1 cellular context compared by ENCODE assay signal in the genomic region with DNA sequence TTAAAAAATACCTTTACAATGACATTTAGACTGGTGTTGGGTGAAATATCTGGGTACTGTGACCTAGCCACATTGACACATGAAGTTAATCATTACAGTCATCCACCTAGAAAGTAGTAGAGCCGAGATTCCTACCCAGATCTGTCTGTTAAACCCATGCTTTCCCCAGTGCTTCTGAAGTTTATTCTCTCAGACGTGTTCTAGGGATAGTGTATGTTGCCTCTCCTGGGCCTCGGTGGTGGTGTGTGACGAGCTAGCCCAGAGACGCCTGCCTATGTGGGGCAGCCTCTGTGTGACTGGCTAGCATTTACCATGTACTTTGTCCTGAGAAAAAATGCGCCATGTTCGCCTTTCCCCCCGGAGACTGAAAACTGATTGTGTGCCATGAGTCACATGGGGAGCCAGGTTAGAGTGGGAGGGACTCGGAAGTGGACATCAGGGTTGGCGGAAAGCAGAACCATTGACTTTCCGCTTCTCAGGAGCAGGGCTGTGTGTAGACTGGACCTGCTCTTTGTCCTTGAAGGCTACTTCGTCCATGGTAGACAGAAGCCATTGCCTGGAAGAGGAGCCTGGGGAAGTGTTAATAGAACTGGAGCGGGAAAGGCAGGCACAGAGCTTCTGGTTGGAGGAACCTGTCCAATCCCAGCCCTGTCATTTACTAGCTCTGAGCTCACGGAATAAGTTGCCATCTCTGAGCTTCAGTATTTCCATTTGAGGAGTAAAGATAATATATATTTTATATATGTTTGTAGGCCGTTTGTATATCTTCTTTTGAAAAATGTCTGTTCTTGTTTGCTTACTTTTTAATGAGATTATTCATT.
A peak's percentile ranks its signal among the peaks of the same experiment; 100 is the strongest.
TF ChIP-seq lines count a peak whose summit lies in the region.

No MANE protein-coding gene starts in this region.

TF ChIP-seq in HepG2, 621 proteins besides CTCF, POLR2A, EP300 and RAD21 (continued from another document and continues in another):
- TF ChIP-seq, protein P1, sequence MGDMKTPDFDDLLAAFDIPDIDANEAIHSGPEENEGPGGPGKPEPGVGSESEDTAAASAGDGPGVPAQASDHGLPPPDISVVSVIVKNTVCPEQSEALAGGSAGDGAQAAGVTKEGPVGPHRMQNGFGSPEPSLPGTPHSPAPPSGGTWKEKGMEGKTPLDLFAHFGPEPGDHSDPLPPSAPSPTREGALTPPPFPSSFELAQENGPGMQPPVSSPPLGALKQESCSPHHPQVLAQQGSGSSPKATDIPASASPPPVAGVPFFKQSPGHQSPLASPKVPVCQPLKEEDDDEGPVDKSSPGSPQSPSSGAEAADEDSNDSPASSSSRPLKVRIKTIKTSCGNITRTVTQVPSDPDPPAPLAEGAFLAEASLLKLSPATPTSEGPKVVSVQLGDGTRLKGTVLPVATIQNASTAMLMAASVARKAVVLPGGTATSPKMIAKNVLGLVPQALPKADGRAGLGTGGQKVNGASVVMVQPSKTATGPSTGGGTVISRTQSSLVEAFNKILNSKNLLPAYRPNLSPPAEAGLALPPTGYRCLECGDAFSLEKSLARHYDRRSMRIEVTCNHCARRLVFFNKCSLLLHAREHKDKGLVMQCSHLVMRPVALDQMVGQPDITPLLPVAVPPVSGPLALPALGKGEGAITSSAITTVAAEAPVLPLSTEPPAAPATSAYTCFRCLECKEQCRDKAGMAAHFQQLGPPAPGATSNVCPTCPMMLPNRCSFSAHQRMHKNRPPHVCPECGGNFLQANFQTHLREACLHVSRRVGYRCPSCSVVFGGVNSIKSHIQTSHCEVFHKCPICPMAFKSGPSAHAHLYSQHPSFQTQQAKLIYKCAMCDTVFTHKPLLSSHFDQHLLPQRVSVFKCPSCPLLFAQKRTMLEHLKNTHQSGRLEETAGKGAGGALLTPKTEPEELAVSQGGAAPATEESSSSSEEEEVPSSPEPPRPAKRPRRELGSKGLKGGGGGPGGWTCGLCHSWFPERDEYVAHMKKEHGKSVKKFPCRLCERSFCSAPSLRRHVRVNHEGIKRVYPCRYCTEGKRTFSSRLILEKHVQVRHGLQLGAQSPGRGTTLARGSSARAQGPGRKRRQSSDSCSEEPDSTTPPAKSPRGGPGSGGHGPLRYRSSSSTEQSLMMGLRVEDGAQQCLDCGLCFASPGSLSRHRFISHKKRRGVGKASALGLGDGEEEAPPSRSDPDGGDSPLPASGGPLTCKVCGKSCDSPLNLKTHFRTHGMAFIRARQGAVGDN (CRISPR knock-in tag; IDR thresholded peaks at IDR 0.05) = peak; percentile 91
- TF ChIP-seq HHEX (CRISPR knock-in tag; IDR thresholded peaks at IDR 0.05) (peak; percentile 34; the same call in 1 of the 2 replicates), TAF1 (CRISPR knock-in tag; IDR thresholded peaks at IDR 0.05) (peak; percentile 89), ZNF800 (CRISPR knock-in tag; IDR thresholded peaks at IDR 0.05) (peak; percentile 79; the same call in 1 of the 2 replicates), HNRNPLL (IDR thresholded peaks at IDR 0.05; ENCODE audit: low read depth, low read length, poor library complexity, severe bottlenecking) (no peak), ONECUT2 (CRISPR knock-in tag; IDR thresholded peaks at IDR 0.05) (0 out of 2 replicates have a peak, but pooled peaks have one; percentile 14), ZNF574 (CRISPR knock-in tag; IDR thresholded peaks at IDR 0.05) (no peak; the same call in none of the 2 replicates), FOXK1 (CRISPR knock-in tag; IDR thresholded peaks at IDR 0.05; ENCODE audit: borderline replicate concordance, low read depth) (no peak; the same call in 1 of the 2 replicates), TCF7 (IDR thresholded peaks at IDR 0.05; ENCODE audit: low read depth) (0 out of 2 replicates have a peak, but pooled peaks have one; percentile 13), TRIM24 (CRISPR knock-in tag; IDR thresholded peaks at IDR 0.05) (no peak), RFXAP (CRISPR knock-in tag; IDR thresholded peaks at IDR 0.05; ENCODE audit: borderline replicate concordance) (peak; percentile 95), ZNF263 (CRISPR knock-in tag; IDR thresholded peaks at IDR 0.05) (peak; percentile 58; the same call in 1 of the 2 replicates), AKAP8 (CRISPR knock-in tag; IDR thresholded peaks at IDR 0.05) (0 out of 2 replicates have a peak, but pooled peaks have one; percentile 27), SAFB2 (CRISPR knock-in tag; IDR thresholded peaks at IDR 0.05; ENCODE audit: borderline replicate concordance, low read depth) (0 out of 2 replicates have a peak, but pooled peaks have one; percentile 57), MEF2D (CRISPR knock-in tag; IDR thresholded peaks at IDR 0.05) (0 out of 2 replicates have a peak, but pooled peaks have one; percentile 26), GATAD2A (CRISPR knock-in tag; IDR thresholded peaks at IDR 0.05) (peak; percentile 85), KLF15 (CRISPR knock-in tag; IDR thresholded peaks at IDR 0.05; ENCODE audit: borderline replicate concordance) (peak; percentile 22; the same call in 1 of the 2 replicates), HOXA5 (CRISPR knock-in tag; IDR thresholded peaks at IDR 0.05) (peak; percentile 18), ZNF510 (CRISPR knock-in tag; IDR thresholded peaks at IDR 0.05; ENCODE audit: low read depth) (peak; percentile 92; the same call in 1 of the 2 replicates), ZFP90 (CRISPR knock-in tag; IDR thresholded peaks at IDR 0.05; ENCODE audit: borderline replicate concordance) (peak; percentile 96), HES4 (CRISPR knock-in tag; IDR thresholded peaks at IDR 0.05; ENCODE audit: borderline replicate concordance) (peak; percentile 58; the same call in 1 of the 2 replicates), NKX3-1 (CRISPR knock-in tag; IDR thresholded peaks at IDR 0.05) (peak; percentile 75), ZBTB39 (CRISPR knock-in tag; IDR thresholded peaks at IDR 0.05) (peak; percentile 8; the same call in 1 of the 2 replicates), ZNF839 (CRISPR knock-in tag; IDR thresholded peaks at IDR 0.05; ENCODE audit: borderline replicate concordance) (peak; percentile 57; the same call in 1 of the 2 replicates), ZFX (CRISPR knock-in tag; IDR thresholded peaks at IDR 0.05; ENCODE audit: low read depth) (peak; percentile 82), ZNF138 (CRISPR knock-in tag; IDR thresholded peaks at IDR 0.05; ENCODE audit: low read depth) (0 out of 2 replicates have a peak, but pooled peaks have one; percentile 66), ZNF652 (CRISPR knock-in tag; IDR thresholded peaks at IDR 0.05; ENCODE audit: borderline replicate concordance, low read depth) (no peak; the same call in 1 of the 2 replicates), BRCA1 (CRISPR knock-in tag; IDR thresholded peaks at IDR 0.05) (peak; percentile 52; the same call in 1 of the 2 replicates), FOXK2 (IDR thresholded peaks at IDR 0.05) (no peak), ZNF17 (CRISPR knock-in tag; IDR thresholded peaks at IDR 0.05) (no peak), THAP11 (CRISPR knock-in tag; IDR thresholded peaks at IDR 0.05) (peak; percentile 67; the same call in 1 of the 2 replicates), ZNF614 (CRISPR knock-in tag; IDR thresholded peaks at IDR 0.05; ENCODE audit: borderline replicate concordance) (peak; percentile 68; the same call in 1 of the 2 replicates), ZNF556 (CRISPR knock-in tag; IDR thresholded peaks at IDR 0.05; ENCODE audit: borderline replicate concordance) (peak; percentile 87; the same call in 1 of the 2 replicates), ISL2 (CRISPR knock-in tag; IDR thresholded peaks at IDR 0.05) (peak; percentile 24; the same call in 1 of the 2 replicates), ZNF224 (CRISPR knock-in tag; IDR thresholded peaks at IDR 0.05) (peak; percentile 88)
- TF ChIP-seq, protein P2, sequence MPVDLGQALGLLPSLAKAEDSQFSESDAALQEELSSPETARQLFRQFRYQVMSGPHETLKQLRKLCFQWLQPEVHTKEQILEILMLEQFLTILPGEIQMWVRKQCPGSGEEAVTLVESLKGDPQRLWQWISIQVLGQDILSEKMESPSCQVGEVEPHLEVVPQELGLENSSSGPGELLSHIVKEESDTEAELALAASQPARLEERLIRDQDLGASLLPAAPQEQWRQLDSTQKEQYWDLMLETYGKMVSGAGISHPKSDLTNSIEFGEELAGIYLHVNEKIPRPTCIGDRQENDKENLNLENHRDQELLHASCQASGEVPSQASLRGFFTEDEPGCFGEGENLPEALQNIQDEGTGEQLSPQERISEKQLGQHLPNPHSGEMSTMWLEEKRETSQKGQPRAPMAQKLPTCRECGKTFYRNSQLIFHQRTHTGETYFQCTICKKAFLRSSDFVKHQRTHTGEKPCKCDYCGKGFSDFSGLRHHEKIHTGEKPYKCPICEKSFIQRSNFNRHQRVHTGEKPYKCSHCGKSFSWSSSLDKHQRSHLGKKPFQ (CRISPR knock-in tag; IDR thresholded peaks at IDR 0.05; ENCODE audit: insufficient replicate concordance) = peak; percentile 66
- TF ChIP-seq, protein P3, sequence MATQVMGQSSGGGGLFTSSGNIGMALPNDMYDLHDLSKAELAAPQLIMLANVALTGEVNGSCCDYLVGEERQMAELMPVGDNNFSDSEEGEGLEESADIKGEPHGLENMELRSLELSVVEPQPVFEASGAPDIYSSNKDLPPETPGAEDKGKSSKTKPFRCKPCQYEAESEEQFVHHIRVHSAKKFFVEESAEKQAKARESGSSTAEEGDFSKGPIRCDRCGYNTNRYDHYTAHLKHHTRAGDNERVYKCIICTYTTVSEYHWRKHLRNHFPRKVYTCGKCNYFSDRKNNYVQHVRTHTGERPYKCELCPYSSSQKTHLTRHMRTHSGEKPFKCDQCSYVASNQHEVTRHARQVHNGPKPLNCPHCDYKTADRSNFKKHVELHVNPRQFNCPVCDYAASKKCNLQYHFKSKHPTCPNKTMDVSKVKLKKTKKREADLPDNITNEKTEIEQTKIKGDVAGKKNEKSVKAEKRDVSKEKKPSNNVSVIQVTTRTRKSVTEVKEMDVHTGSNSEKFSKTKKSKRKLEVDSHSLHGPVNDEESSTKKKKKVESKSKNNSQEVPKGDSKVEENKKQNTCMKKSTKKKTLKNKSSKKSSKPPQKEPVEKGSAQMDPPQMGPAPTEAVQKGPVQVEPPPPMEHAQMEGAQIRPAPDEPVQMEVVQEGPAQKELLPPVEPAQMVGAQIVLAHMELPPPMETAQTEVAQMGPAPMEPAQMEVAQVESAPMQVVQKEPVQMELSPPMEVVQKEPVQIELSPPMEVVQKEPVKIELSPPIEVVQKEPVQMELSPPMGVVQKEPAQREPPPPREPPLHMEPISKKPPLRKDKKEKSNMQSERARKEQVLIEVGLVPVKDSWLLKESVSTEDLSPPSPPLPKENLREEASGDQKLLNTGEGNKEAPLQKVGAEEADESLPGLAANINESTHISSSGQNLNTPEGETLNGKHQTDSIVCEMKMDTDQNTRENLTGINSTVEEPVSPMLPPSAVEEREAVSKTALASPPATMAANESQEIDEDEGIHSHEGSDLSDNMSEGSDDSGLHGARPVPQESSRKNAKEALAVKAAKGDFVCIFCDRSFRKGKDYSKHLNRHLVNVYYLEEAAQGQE (IDR thresholded peaks at IDR 0.05; ENCODE audit: borderline replicate concordance in 1 of 2, low read depth in 1 of 2, low read length in 2 of 2) = no peak; a peak in 1 of 4 replicates
- TF ChIP-seq, protein P4, sequence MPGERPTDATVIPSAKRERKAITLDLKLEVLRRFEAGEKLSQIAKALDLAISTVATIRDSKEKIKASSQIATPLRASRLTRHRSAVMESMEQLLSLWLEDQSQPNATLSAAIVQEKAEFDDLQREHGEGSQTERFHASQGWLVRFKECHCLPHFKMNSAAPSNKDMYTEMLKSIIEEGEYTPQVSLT (CRISPR knock-in tag; IDR thresholded peaks at IDR 0.05; ENCODE audit: borderline replicate concordance, low read depth) = no peak
